8 cellular contexts compared by ENCODE assay signal in genomic region chr2:60550151-60550983, GRCh38. TPM values are rescaled to one million over a fixed set of nuclear protein-coding genes. Genes with fewer than 3 reads are reported as not detected.
DNase-seq lines count a peak whose midpoint lies in the region; ATAC-seq and TF ChIP-seq lines count a peak whose summit lies in the region.

No MANE protein-coding gene starts in this region.

- peaks cover 26% of the 10 kb centered on the region for H3F3A ChIP-seq in SU-DHL-6 (ENCODE audit: insufficient read depth)

- no peaks in the 10 kb centered on the region for H3K9me2 ChIP-seq in SU-DHL-6 (replicated peaks; ENCODE audit: insufficient read depth, low read length)

- no peak overlapping the region for H2AFZ ChIP-seq in SU-DHL-6 (ENCODE audit: low read depth, low read length, severe bottlenecking)

- no peaks in the 10 kb centered on the region for H3K9me3 ChIP-seq in SU-DHL-6 (ENCODE audit: insufficient read depth, low read length)

- POLR2A ChIA-PET in AG04449 (lab: Yijun Ruan, JAX) = interaction anchor here (0.6 to 1.1 kb wide), 8 partner anchors 22 to 1788 kb away, joined by 3 to 6 read pairs (median 3); no protein-coding TSS in a partner anchor

- H3K4me2 ChIP-seq in SU-DHL-6 (ENCODE audit: low read depth, low read length, poor library complexity, severe bottlenecking) = peak overlapping the region; percentile 100

- TF ChIP-seq CTCF in AG04449 (IDR thresholded peaks at IDR 0.05; ENCODE audit: insufficient read depth, low read length, missing control alignments) (peak; percentile 85), SU-DHL-6 (IDR thresholded peaks at IDR 0.05; ENCODE audit: insufficient read depth, low read length, poor library complexity, severe bottlenecking) (peak; percentile 94)

- H3K79me2 ChIP-seq in SU-DHL-6 (ENCODE audit: insufficient read depth, low read length) = peaks cover 91% of the 10 kb centered on the region

- CTCF ChIA-PET in AG04449 (lab: Yijun Ruan, JAX) = interaction anchor here (0.6 to 2.7 kb wide), 31 partner anchors 11 to 1788 kb away, joined by 3 to 18 read pairs (median 4); no protein-coding TSS in a partner anchor

- peak; percentile 42 for ATAC-seq in HG02884 (IDR thresholded peaks at IDR 0.05; ENCODE audit: unreplicated experiment)

- TF ChIP-seq POLR2A in GM15510 (IDR thresholded peaks at IDR 0.05; ENCODE audit: borderline replicate concordance, extremely low read depth, insufficient read length) = peak; percentile 27

- no peaks in the 10 kb centered on the region for H3K27me3 ChIP-seq in SU-DHL-6 (ENCODE audit: low read length)

- H3K36me3 ChIP-seq in SU-DHL-6 (ENCODE audit: low read length) = peaks cover 13% of the 10 kb centered on the region

- H4K20me1 ChIP-seq in SU-DHL-6 (ENCODE audit: low read depth, low read length) = peaks cover 24% of the 10 kb centered on the region

- peak; percentile 47 for DNase-seq in AG04449 (ENCODE audit: low read depth, low spot score)
- DNase-seq in NCI-H1105 treated with DMSO at 0.1 percent for 48 hours (lab: John Stamatoyannopoulos, UW) = peak; percentile 75
- DNase-seq in cerebellum (ENCODE audit: low spot score) = peak; percentile 31
- peak; percentile 83 for DNase-seq in kidney tubule cell (ENCODE audit: low spot score)
- peak; percentile 38 for DNase-seq in stimulated activated CD4-positive, alpha-beta T cell treated with anti-CD3 and anti-CD28 coated beads, Interleukin-4, amount 100 ng/mL, for 1 hour

- H3K27ac ChIP-seq in SU-DHL-6 (ENCODE audit: low read depth, low read length) = peak overlapping the region; percentile 97

- H3K4me3 ChIP-seq in AG04449 (ENCODE audit: low read depth, low read length) = peak overlapping the region; percentile 75
- H3K4me3 ChIP-seq in SU-DHL-6 (ENCODE audit: insufficient read depth, low read length, poor library complexity, severe bottlenecking) = peak overlapping the region; percentile 84

- peak overlapping the region; percentile 91 for H3K9ac ChIP-seq in SU-DHL-6 (ENCODE audit: low read length)

RNA-seq across cellular contexts. Expression of gene BCL11A, which starts 3.1 kb away (rescaled TPM):
- 128 TPM for total RNA-seq in cerebellum

Comparison
In these comparisons a context has a peak if more than half of its experiments do, and no peak if none do; other contexts are left out.
1. Peak in every context shown above with its lines: DNase-seq, ATAC-seq, H3K4me3 ChIP-seq and H3K27ac ChIP-seq.
2. DNase-seq: peak in every context shown above with its lines; median percentile 83 in kidney tubule cell; 75 in NCI-H1105 treated with DMSO at 0.1 percent for 48 hours; 47 in AG04449; 38 in stimulated activated CD4-positive, alpha-beta T cell treated with anti-CD3 and anti-CD28 coated beads, Interleukin-4, amount 100 ng/mL, for 1 hour; 31 in cerebellum.